ENCODE assay signal across 25 cellular contexts in genomic region chr4:95142877-95143412, GRCh38.
DNase-seq lines count a peak whose midpoint lies in the region; ATAC-seq and FAIRE-seq lines count a peak whose summit lies in the region.
"Had no signal": no experiment of that assay in that cellular context is flagged by ENCODE, and none has a peak within 500 bp of the region (broad histone marks: within the 10 kb centered on the region; RNA-seq: fewer than 3 reads in every experiment).

No MANE protein-coding gene starts in this region.

- peak; percentile 44 for FAIRE-seq in urothelium cell line (lab: Jason Lieb, UNC)
- FAIRE-seq: A204.1, colon, GM12891, islet of Langerhans had no signal

- in situ Hi-C loops in G401 (cut with HindIII; ENCODE audit: low sequenced_read_pairs): no loop called here

- DNase-seq in NCI-H82 (lab: John Stamatoyannopoulos, UW) (peak; percentile 3), NCI-H82 treated with DMSO at 0.1 percent for 48 hours (lab: John Stamatoyannopoulos, UW; ENCODE audit: unreplicated experiment) (no peak), OCI-M1 (lab: John Stamatoyannopoulos, UW) (peak; percentile 8), iris pigment epithelial cell (ENCODE audit: low read depth) (peak; percentile 14), urothelium cell line (ENCODE audit: low spot score) (no peak), G401 (ENCODE audit: low spot score) (no peak), left ventricle myocardium superior (no peak)
- DNase-seq in effector CD8-positive, alpha-beta T cell (lab: John Stamatoyannopoulos, UW): no peak
- DNase-seq: activated CD4-positive, alpha-beta T cell treated with anti-CD3 and anti-CD28 coated beads, Interleukin-2, amount 50 U/mL, for 1 hour; activated naive CD4-positive, alpha-beta T cell treated with anti-CD3 and anti-CD28 coated beads, Interleukin-2, amount 10 ng/mL, durations not matched to agents 7 days and 5 days; amniotic stem cell; COR-L47; effector memory CD4-positive, alpha-beta T cell; gastrocnemius medialis; hippocampal formation; lower lobe of right lung; mucosa of descending colon; NCI-H1092; NCI-H187 treated with DMSO at 0.1 percent for 48 hours; NCI-H446 treated with DMSO at 0.1 percent for 48 hours; stomach had no signal

- intact Hi-C loops in left ventricle myocardium superior (cut with micrococcal nuclease): no loop called here

- no peak for ATAC-seq in left ventricle myocardium superior
- ATAC-seq: gastrocnemius medialis, lower lobe of right lung, mucosa of descending colon had no signal

Comparison
In these comparisons a context has a peak if more than half of its experiments do, and no peak if none do; other contexts are left out.
1. DNase-seq: peak in NCI-H82 (single experiment), OCI-M1 (single experiment) and iris pigment epithelial cell (single experiment); none in NCI-H82 treated with DMSO at 0.1 percent for 48 hours (single experiment), urothelium cell line (single experiment), G401 (single experiment), left ventricle myocardium superior (single experiment) and effector CD8-positive, alpha-beta T cell (single experiment).